In genomic region chr11:65016705-65017104, GRCh38 we compare ENCODE assay signal across 16 cellular contexts. TPM values are rescaled to one million over a fixed set of nuclear protein-coding genes. Genes with fewer than 3 reads are reported as not detected.
DNase-seq lines count a peak whose midpoint lies in the region; FAIRE-seq and TF ChIP-seq lines count a peak whose summit lies in the region.
"Had no signal": no experiment of that assay in that cellular context is flagged by ENCODE, and none has a peak within 500 bp of the region (broad histone marks: within the 10 kb centered on the region; RNA-seq: fewer than 3 reads in every experiment).

No MANE protein-coding gene starts in this region.

- H4K20me1 ChIP-seq in Loucy (ENCODE audit: insufficient read depth, low read length, poor library complexity, severe bottlenecking) (peaks cover 8% of the 10 kb centered on the region), astrocyte (ENCODE audit: insufficient read depth, low read length) (no peaks in the 10 kb centered on the region), neural progenitor cell (ENCODE audit: low read depth) (no peaks in the 10 kb centered on the region)

- H3K4me3 ChIP-seq in GM12865 (ENCODE audit: low read depth, low read length) (no peak overlapping the region), Loucy (ENCODE audit: low read length, poor library complexity, severe bottlenecking) (no peak overlapping the region), astrocyte (ENCODE audit: insufficient read depth, low read depth, low read length) (no peak overlapping the region), neural progenitor cell (no peak overlapping the region), small intestine (ENCODE audit: low read depth in 1 of 2, low read length in 2 of 2) (no peak overlapping the region)

- H3K4me3 Mint-ChIP-seq in astrocyte (ENCODE audit: unreplicated experiment) (peak overlapping the region; percentile 61), neural progenitor cell (peak overlapping the region; percentile 4)

- H3K9me2 ChIP-seq in Loucy (replicated peaks; ENCODE audit: low read depth, low read length) = no peaks in the 10 kb centered on the region

- H3K4me1 Mint-ChIP-seq in astrocyte (ENCODE audit: low read depth, unreplicated experiment) = peaks cover 6% of the 10 kb centered on the region
- peaks cover 12% of the 10 kb centered on the region for H3K4me1 Mint-ChIP-seq in neural progenitor cell

- H3K36me3 ChIP-seq in Loucy (ENCODE audit: insufficient read depth, low read length) (peaks cover 3% of the 10 kb centered on the region; the same call in 1 of the 2 replicates), astrocyte (ENCODE audit: insufficient read depth, low read length) (no peaks in the 10 kb centered on the region), neural progenitor cell (no peaks in the 10 kb centered on the region), small intestine (ENCODE audit: control insufficient read depth in 2 of 2, insufficient read depth in 2 of 2, low read length in 2 of 2) (peaks cover 0 to 2% of the 10 kb centered on the region in 2 donors)

- H3K79me2 ChIP-seq in Loucy (ENCODE audit: insufficient read depth, low read length) (peaks cover 32% of the 10 kb centered on the region), astrocyte (ENCODE audit: insufficient read depth, low read length) (peaks cover 19% of the 10 kb centered on the region), neural progenitor cell (ENCODE audit: low read depth) (peaks cover 22% of the 10 kb centered on the region)

- H3K9me3 Mint-ChIP-seq in astrocyte (ENCODE audit: unreplicated experiment) = no peaks in the 10 kb centered on the region
- H3K9me3 Mint-ChIP-seq in neural progenitor cell = no peaks in the 10 kb centered on the region
- H3K9me3 Mint-ChIP-seq: naive B cell had no signal

- no peak overlapping the region for H2AFZ ChIP-seq in Loucy (ENCODE audit: low read length)
- no peak overlapping the region for H2AFZ ChIP-seq in astrocyte (ENCODE audit: low read depth, low read length)
- H2AFZ ChIP-seq in neural progenitor cell (replicated peaks) = no peak overlapping the region

- H3K27ac Mint-ChIP-seq in astrocyte (ENCODE audit: unreplicated experiment) = no peak overlapping the region
- no peak overlapping the region for H3K27ac Mint-ChIP-seq in neural progenitor cell

- H3K27me3 Mint-ChIP-seq in astrocyte (ENCODE audit: low read depth, unreplicated experiment) (no peaks in the 10 kb centered on the region), neural progenitor cell (ENCODE audit: insufficient read depth, low read depth) (peaks cover 2% of the 10 kb centered on the region)
- H3K27me3 Mint-ChIP-seq: naive B cell had no signal

- WGBS in small intestine, 3 donors = 78 to 83% (median 81%) methylated on average over 4 of the region's 4 CpGs

- no peak for FAIRE-seq in astrocyte (lab: Jason Lieb, UNC)
- no peak for FAIRE-seq in small intestine (lab: Jason Lieb, UNC)
- FAIRE-seq: RCC 7860 had no signal

- H3K9me3 ChIP-seq in Loucy (ENCODE audit: insufficient read depth, low read depth, low read length) (no peaks in the 10 kb centered on the region), astrocyte (ENCODE audit: insufficient read depth, low read depth, low read length) (no peaks in the 10 kb centered on the region), neural progenitor cell (ENCODE audit: low read depth) (no peaks in the 10 kb centered on the region), small intestine (ENCODE audit: control insufficient read depth, low read depth) (no peaks in the 10 kb centered on the region)

- no peak overlapping the region for H3K27ac ChIP-seq in astrocyte (ENCODE audit: low read depth, low read length)
- no peak overlapping the region for H3K27ac ChIP-seq in neural progenitor cell
- H3K27ac ChIP-seq in small intestine (ENCODE audit: low read depth in 1 of 2, low read length in 1 of 2) = no peak overlapping the region
- H3K27ac ChIP-seq: foreskin keratinocyte had no signal

- H3K4me2 ChIP-seq in Loucy (ENCODE audit: low read depth, low read length, poor library complexity, severe bottlenecking) (peak overlapping the region; percentile 85), astrocyte (ENCODE audit: low read length) (no peak overlapping the region), neural progenitor cell (no peak overlapping the region)

- peaks cover 9% of the 10 kb centered on the region for H3K36me3 Mint-ChIP-seq in astrocyte (ENCODE audit: low read depth, unreplicated experiment)
- H3K36me3 Mint-ChIP-seq in neural progenitor cell = peaks cover 24% of the 10 kb centered on the region
- H3K36me3 Mint-ChIP-seq: naive B cell had no signal

- H3K4me1 ChIP-seq in Loucy (ENCODE audit: insufficient read depth, low read length, poor library complexity, severe bottlenecking) (peaks cover 23% of the 10 kb centered on the region), astrocyte (ENCODE audit: insufficient read depth, low read length) (peaks cover 10% of the 10 kb centered on the region), neural progenitor cell (no peaks in the 10 kb centered on the region), small intestine (ENCODE audit: control insufficient read depth in 2 of 2, insufficient read depth in 1 of 2, low read depth in 1 of 2, low read length in 1 of 2) (no peaks in the 10 kb centered on the region)

- DNase-seq in GM12865 (ENCODE audit: low read depth) (peak; percentile 35), astrocyte (ENCODE audit: low read depth) (no peak), neural progenitor cell (ENCODE audit: low spot score) (no peak), small intestine (no peak), OCI-M2 (lab: John Stamatoyannopoulos, UW; ENCODE audit: unreplicated experiment) (no peak), DMS53 (lab: John Stamatoyannopoulos, UW) (no peak)
- DNase-seq: activated CD4-positive, CD25-positive, alpha-beta regulatory T cell; caudate nucleus; DMS153; naive B cell; NCI-H748 treated with DMSO at 0.1 percent for 48 hours had no signal

- H3K27me3 ChIP-seq in Loucy (ENCODE audit: insufficient read depth, low read length, poor library complexity, severe bottlenecking) = no peaks in the 10 kb centered on the region
- no peaks in the 10 kb centered on the region for H3K27me3 ChIP-seq in astrocyte (ENCODE audit: insufficient read depth, low read length)
- no peaks in the 10 kb centered on the region for H3K27me3 ChIP-seq in neural progenitor cell
- no peaks in the 10 kb centered on the region for H3K27me3 ChIP-seq in small intestine (ENCODE audit: control insufficient read depth in 2 of 2, insufficient read depth in 2 of 2, low read length in 2 of 2)
- H3K27me3 ChIP-seq: foreskin keratinocyte had no signal

- H3F3A ChIP-seq in Loucy (ENCODE audit: low read depth) (peaks cover 6% of the 10 kb centered on the region), neural progenitor cell (ENCODE audit: low read depth) (peaks cover 24% of the 10 kb centered on the region)

- H3K9ac ChIP-seq in Loucy (ENCODE audit: low read depth, low read length, poor library complexity, severe bottlenecking) (peak overlapping the region; percentile 30), astrocyte (ENCODE audit: low read length) (no peak overlapping the region), neural progenitor cell (no peak overlapping the region)

- TF ChIP-seq CTCF in GM12865 (IDR thresholded peaks at IDR 0.05; ENCODE audit: insufficient read depth, low read depth, low read length, missing control alignments) (no peak), Loucy (conservative IDR thresholded peaks at IDR 0.05; ENCODE audit: low read length) (peak; percentile 28; the same call in 1 of the 2 replicates), astrocyte (IDR thresholded peaks at IDR 0.05; ENCODE audit: insufficient read depth, low read depth, low read length) (no peak), neural progenitor cell (IDR thresholded peaks at IDR 0.05) (no peak)

RNA-seq across cellular contexts. Expression of gene ARL2, which starts 2.7 kb away (rescaled TPM):
- total RNA-seq in astrocyte = 41.7 and 47.6 TPM in 2 replicates
- total RNA-seq in neural progenitor cell (ENCODE audit: low replicate concordance) = 171 and 287 TPM in 2 replicates
- polyA plus RNA-seq in small intestine = 100 to 1,000 TPM in 1 of 3 donors, 10 to 100 TPM in 2; 72.0 to 121 (median 84.0) TPM

RNA-seq across cellular contexts. Expression of gene SNX15, which starts 10.5 kb away (rescaled TPM):
- total RNA-seq in astrocyte = 15.4 and 18.5 TPM in 2 replicates
- 10.7 and 16.8 TPM in 2 replicates for total RNA-seq in neural progenitor cell (ENCODE audit: low replicate concordance)
- polyA plus RNA-seq in small intestine = 10 to 100 TPM; 23.2 to 37.3 (median 24.6) TPM

RNA-seq across cellular contexts. Expression of gene BATF2, which starts 19.9 kb away (rescaled TPM):
- total RNA-seq in astrocyte (4.5 and 5.0 TPM in 2 replicates), neural progenitor cell (ENCODE audit: low replicate concordance) (0.28 TPM in 1 of 2 replicates, not detected in the other)
- 10 to 100 TPM in 1 of 3 donors, 1 to 10 TPM in 2; 8.1 to 12.1 (median 9.7) TPM for polyA plus RNA-seq in small intestine
- total RNA-seq: temporal lobe had no signal

RNA-seq across cellular contexts. Expression of gene SAC3D1, which starts 24.3 kb away (rescaled TPM):
- total RNA-seq in astrocyte (13.8 and 14.6 TPM in 2 replicates), neural progenitor cell (ENCODE audit: low replicate concordance) (3.0 and 13.2 TPM in 2 replicates)
- 10 to 100 TPM in 1 of 3 donors, 1 to 10 TPM in 2; 6.9 to 18.1 (median 7.0) TPM for polyA plus RNA-seq in small intestine

RNA-seq across cellular contexts. Expression of gene NAALADL1, which starts 41.6 kb away (rescaled TPM):
- total RNA-seq in astrocyte (not detected in 2 replicates), neural progenitor cell (ENCODE audit: low replicate concordance) (0.80 and 3.0 TPM in 2 replicates)
- polyA plus RNA-seq in small intestine = 100 to 1,000 TPM in 2 of 3 donors, 10 to 100 TPM in 1; 35.4 to 436 (median 173) TPM
- total RNA-seq: H4 had no signal
